ENCODE assay signal across 8 cellular contexts in genomic region chr19:38263696-38264485, GRCh38.
DNase-seq lines count a peak whose midpoint lies in the region; ATAC-seq and TF ChIP-seq lines count a peak whose summit lies in the region.

No MANE protein-coding gene starts in this region.

- H3K27ac Mint-ChIP-seq in T-helper 1 cell treated with Interleukin-12 subunit alpha and Interleukin-12 subunit beta and Interleukin-4 antibody, amounts not matched to agents 30 μg/mL and 1 μg/mL, for 36 hours: peak overlapping the region; percentile 97

- no peaks in the 10 kb centered on the region for H3K36me3 ChIP-seq in GM06990 (ENCODE audit: control insufficient read depth, insufficient read depth, low read length)

- H3K4me3 ChIP-seq in GM06990 (replicated peaks; ENCODE audit: low read depth, low read length) (peak overlapping the region; percentile 50), astrocyte of the spinal cord (ENCODE audit: low read depth, low read length) (peak overlapping the region; percentile 38)

- in situ Hi-C loops in astrocyte of the spinal cord (cut with HindIII; ENCODE audit: low sequenced_read_pairs): loop anchor here (25.0 kb wide), 1 partner anchor 127 kb away; no protein-coding TSS in a partner anchor

- peak overlapping the region; percentile 89 for H3K4me3 Mint-ChIP-seq in T-helper 1 cell treated with Interleukin-12 subunit alpha and Interleukin-12 subunit beta and Interleukin-4 antibody, amounts not matched to agents 30 μg/mL and 1 μg/mL, for 36 hours

- DNase-seq in GM06990 (ENCODE audit: extremely low read depth, insufficient read length): no peak
- DNase-seq in astrocyte of the spinal cord (ENCODE audit: low read depth, low spot score): peak; percentile 41
- DNase-seq in iPS-NIHi7 (ENCODE audit: extremely low spot score): peak; percentile 95
- peak; percentile 63 to 74 (median 65) for DNase-seq in stimulated activated CD4-positive, alpha-beta T cell treated with anti-CD3 and anti-CD28 coated beads, Interleukin-12 subunit alpha, Interleukin-12 subunit beta, amount 100 ng/mL, for 48 hours (ENCODE audit: low read depth in 2 of 3, low spot score in 1 of 3)

- no peaks in the 10 kb centered on the region for H3K9me3 Mint-ChIP-seq in T-helper 1 cell treated with Interleukin-12 subunit alpha and Interleukin-12 subunit beta and Interleukin-4 antibody, amounts not matched to agents 30 μg/mL and 1 μg/mL, for 36 hours

- H3K27me3 ChIP-seq in GM06990 (replicated peaks; ENCODE audit: control insufficient read depth, insufficient read depth, low read length): no peaks in the 10 kb centered on the region; the same call in 1 of the 2 replicates

- H3K27me3 Mint-ChIP-seq in T-helper 1 cell treated with Interleukin-12 subunit alpha and Interleukin-12 subunit beta and Interleukin-4 antibody, amounts not matched to agents 30 μg/mL and 1 μg/mL, for 36 hours (ENCODE audit: low read depth): no peaks in the 10 kb centered on the region

- ATAC-seq in HG02970 (IDR thresholded peaks at IDR 0.05; ENCODE audit: low FRiP score, unreplicated experiment) (no peak), GM19035 (IDR thresholded peaks at IDR 0.05; ENCODE audit: unreplicated experiment) (no peak)

- TF ChIP-seq EP300 in Ishikawa (IDR thresholded peaks at IDR 0.05; ENCODE audit: borderline replicate concordance): no peak

- peaks cover 41% of the 10 kb centered on the region for H3K4me1 Mint-ChIP-seq in T-helper 1 cell treated with Interleukin-12 subunit alpha and Interleukin-12 subunit beta and Interleukin-4 antibody, amounts not matched to agents 30 μg/mL and 1 μg/mL, for 36 hours (ENCODE audit: low read depth)

- peaks cover 3% of the 10 kb centered on the region for H3K36me3 Mint-ChIP-seq in T-helper 1 cell treated with Interleukin-12 subunit alpha and Interleukin-12 subunit beta and Interleukin-4 antibody, amounts not matched to agents 30 μg/mL and 1 μg/mL, for 36 hours (ENCODE audit: low read depth)

- TF ChIP-seq CTCF in GM06990 (IDR thresholded peaks at IDR 0.05; ENCODE audit: insufficient read depth, low read length, poor library complexity, severe bottlenecking) (no peak), astrocyte of the spinal cord (IDR thresholded peaks at IDR 0.05; ENCODE audit: low read depth, low read length) (no peak)

- no peak for TF ChIP-seq RAD21 in Ishikawa (IDR thresholded peaks at IDR 0.05; ENCODE audit: low read depth)

TF ChIP-seq in Ishikawa, 13 proteins besides CTCF, POLR2A, EP300 and RAD21:
- TF ChIP-seq TEAD4 (IDR thresholded peaks at IDR 0.05) (peak; percentile 40; the same call in 1 of the 2 replicates), NFIC (IDR thresholded peaks at IDR 0.05) (no peak), EGR1 (IDR thresholded peaks at IDR 0.05) (peak; percentile 51; the same call in 1 of the 2 replicates), CREB1 (IDR thresholded peaks at IDR 0.05; ENCODE audit: low read depth) (no peak), TCF12 (IDR thresholded peaks at IDR 0.05; ENCODE audit: low read depth) (0 out of 2 replicates have a peak, but pooled peaks have one; percentile 10)
- TF ChIP-seq, protein P1, sequence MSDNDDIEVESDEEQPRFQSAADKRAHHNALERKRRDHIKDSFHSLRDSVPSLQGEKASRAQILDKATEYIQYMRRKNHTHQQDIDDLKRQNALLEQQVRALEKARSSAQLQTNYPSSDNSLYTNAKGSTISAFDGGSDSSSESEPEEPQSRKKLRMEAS (IDR thresholded peaks at IDR 0.05): peak; percentile 7; the same call in 1 of the 2 replicates
